ENCODE assay signal across 11 cellular contexts in the genomic region with DNA sequence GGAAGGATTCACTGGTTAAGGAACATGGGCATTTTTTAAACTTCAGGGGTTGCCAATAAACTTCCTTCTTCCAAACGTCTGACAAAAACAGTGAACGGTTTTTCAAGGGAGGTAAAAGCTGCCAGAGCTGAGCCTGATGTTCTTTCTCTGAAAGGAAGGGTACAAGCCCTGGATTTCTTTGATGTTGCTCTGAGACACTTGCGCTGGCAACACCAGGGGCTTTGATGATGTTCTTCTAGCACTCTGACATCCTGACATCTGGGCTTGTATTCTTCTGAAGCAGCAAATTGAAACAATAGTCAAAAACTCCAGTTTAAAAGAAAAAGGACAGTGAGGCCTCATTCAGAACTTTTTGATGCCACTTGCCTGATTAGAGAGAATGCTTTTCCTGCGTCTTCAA. TPM values are rescaled to one million over a fixed set of nuclear protein-coding genes. Genes with fewer than 3 reads are reported as not detected.
"Had no signal": no experiment of that assay in that cellular context is flagged by ENCODE, and none has a peak within 500 bp of the region (broad histone marks: within the 10 kb centered on the region; RNA-seq: fewer than 3 reads in every experiment).

No MANE protein-coding gene starts in this region.

- ATAC-seq: HCT116, HepG2, K562 had no signal

- H3K9ac ChIP-seq: GM23248 had no signal

- H3K4me1 ChIP-seq: HAP-1 had no signal

- DNase-seq: GM23248, GOT3, H7, HFFc6, KG1 had no signal

- H3K4me3 ChIP-seq: GM23248, HAP-1, K562 had no signal

- H2AFZ ChIP-seq: GM23248 had no signal

- H3K36me3 ChIP-seq: HAP-1 had no signal

- H3K9me3 ChIP-seq: HAP-1 had no signal

- H3K27ac ChIP-seq: GM23248, HL-60 had no signal

RNA-seq across cellular contexts. Expression of a gene that starts 11.8 kb away (rescaled TPM):
- polyA plus RNA-seq: GM23248, HepG2, IgD-negative memory B cell, K562 had no signal
